ENCODE assay signal across 19 cellular contexts in the genomic region with DNA sequence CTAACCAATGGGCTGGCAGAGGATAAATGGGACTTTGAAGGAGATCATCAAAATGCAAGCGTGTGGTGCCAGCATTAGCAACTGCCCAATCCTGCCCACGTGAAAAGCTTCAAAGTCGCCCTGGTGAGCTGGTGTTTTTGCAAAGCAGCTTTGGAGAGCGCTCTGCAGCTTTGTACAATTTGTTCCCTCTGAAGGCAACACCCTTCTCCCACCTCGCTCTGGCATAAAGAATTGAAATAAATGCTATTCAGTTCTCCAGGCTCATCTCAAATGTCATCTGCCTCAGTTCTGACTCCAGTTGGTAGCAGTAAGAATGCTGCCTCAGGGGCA. TPM values are rescaled to one million over a fixed set of nuclear protein-coding genes. Genes with fewer than 3 reads are reported as not detected.
"Had no signal": no experiment of that assay in that cellular context is flagged by ENCODE, and none has a peak within 500 bp of the region (broad histone marks: within the 10 kb centered on the region; RNA-seq: fewer than 3 reads in every experiment).

No MANE protein-coding gene starts in this region.

- H3K36me3 ChIP-seq: breast epithelium had no signal

- DNase-seq: activated CD4-positive, alpha-beta T cell treated with anti-CD3 and anti-CD28 coated beads for 1 hour; activated CD8-positive, alpha-beta memory T cell treated with anti-CD3 and anti-CD28 coated beads, Interleukin-2, amount 10 ng/mL, durations not matched to agents 7 days and 5 days; activated gamma-delta T cell treated with Interleukin-2 at 50 U/mL for 16 hours; activated T-cell treated with anti-CD3 and anti-CD28 coated beads, Interleukin-2, amount 50 U/mL, for 4 hours; nephron progenitor cell had no signal

- H3K9me3 ChIP-seq: breast epithelium, tibial nerve had no signal

- ATAC-seq: activated CD8-positive, alpha-beta memory T cell treated with anti-CD3 and anti-CD28 coated beads, Interleukin-2, amount 10 ng/mL, durations not matched to agents 7 days and 5 days; activated T-cell treated with anti-CD3 and anti-CD28 coated beads, Interleukin-2, amount 50 U/mL, for 4 hours; esophagus mucosa; stimulated activated memory B cell treated with anti-CD40 and anti-IgM and Interleukin-4, amounts not matched to agents 10 μg/mL and 1 μg/mL and 100 μg/mL, for 72 hours had no signal

- H3K27me3 ChIP-seq: breast epithelium, tibial nerve had no signal

- H3K27ac ChIP-seq: breast epithelium, tibial nerve had no signal

- H3K4me3 ChIP-seq: breast epithelium, tibial nerve had no signal

RNA-seq across cellular contexts. Expression of gene OTOS, which starts 7.8 kb away (rescaled TPM):
- total RNA-seq: activated CD4-positive, alpha-beta memory T cell treated with anti-CD3 and anti-CD28 coated beads for 36 hours; activated CD8-positive, alpha-beta memory T cell treated with anti-CD3 and anti-CD28 coated beads, Interleukin-2, amount 10 ng/mL, durations not matched to agents 7 days and 5 days; activated naive CD8-positive, alpha-beta T cell treated with anti-CD3 and anti-CD28 coated beads, Interleukin-2, amount 10 ng/mL, durations not matched to agents 7 days and 5 days; activated T-cell treated with anti-CD3 and anti-CD28 coated beads, Interleukin-2, amount 50 U/mL, for 4 hours; aorta; breast epithelium; esophagus mucosa; glomerular endothelial cell; kidney epithelial cell; lower leg skin; mesenteric fat pad; osteoblast; renal cortical epithelial cell; SK-MEL-5; tibial nerve had no signal
